15 cellular contexts compared by ENCODE assay signal in the genomic region with DNA sequence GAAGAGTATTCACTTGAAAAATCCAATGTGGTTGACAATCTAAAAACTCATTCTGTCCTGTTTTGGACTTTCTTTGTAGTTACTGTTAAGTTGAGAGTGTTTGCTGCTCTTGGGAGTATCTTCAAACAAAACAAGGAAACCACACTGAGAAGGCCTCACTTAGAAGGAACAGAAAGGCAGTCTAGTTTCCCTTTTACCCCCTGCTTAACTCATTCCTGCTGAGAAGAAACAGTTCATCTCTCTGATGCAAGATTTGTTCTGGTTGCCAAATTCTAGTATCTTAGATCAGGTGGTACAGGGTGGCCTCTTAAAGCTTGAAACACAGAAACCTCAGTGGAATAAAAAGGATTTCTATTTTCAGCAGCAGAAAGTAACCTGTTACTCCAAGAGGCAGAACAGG. TPM values are rescaled to one million over a fixed set of nuclear protein-coding genes. Genes with fewer than 3 reads are reported as not detected.
DNase-seq lines count a peak whose midpoint lies in the region; ATAC-seq and TF ChIP-seq lines count a peak whose summit lies in the region.
"Had no signal": no experiment of that assay in that cellular context is flagged by ENCODE, and none has a peak within 500 bp of the region (broad histone marks: within the 10 kb centered on the region; RNA-seq: fewer than 3 reads in every experiment).

No MANE protein-coding gene starts in this region.

- no peaks in the 10 kb centered on the region for H3K27me3 ChIP-seq in neural progenitor cell

- H3K27me3 Mint-ChIP-seq in activated CD8-positive, alpha-beta T cell treated with anti-CD3 and anti-CD28 coated beads for 36 hours: no peaks in the 10 kb centered on the region
- H3K27me3 Mint-ChIP-seq in activated CD8-positive, alpha-beta T cell treated with anti-CD3 and anti-CD28 coated beads, Interleukin-2, amount 10 ng/mL, durations not matched to agents 7 days and 5 days (ENCODE audit: low read depth): no peaks in the 10 kb centered on the region
- no peaks in the 10 kb centered on the region for H3K27me3 Mint-ChIP-seq in neural progenitor cell (ENCODE audit: insufficient read depth, low read depth)
- H3K27me3 Mint-ChIP-seq in natural killer cell treated with Interleukin-12 subunit alpha and Interleukin-12 subunit beta and Interleukin-15 and Interleukin-18, amount 100 ng/mL, for 72 hours: peaks cover 5 to 16% of the 10 kb centered on the region in 2 donors

- H3K27ac Mint-ChIP-seq in activated CD8-positive, alpha-beta T cell treated with anti-CD3 and anti-CD28 coated beads for 36 hours: no peak overlapping the region
- no peak overlapping the region for H3K27ac Mint-ChIP-seq in activated CD8-positive, alpha-beta T cell treated with anti-CD3 and anti-CD28 coated beads, Interleukin-2, amount 10 ng/mL, durations not matched to agents 7 days and 5 days
- H3K27ac Mint-ChIP-seq in neural progenitor cell: no peak overlapping the region
- H3K27ac Mint-ChIP-seq in natural killer cell treated with Interleukin-12 subunit alpha and Interleukin-12 subunit beta and Interleukin-15 and Interleukin-18, amount 100 ng/mL, for 72 hours: no peak overlapping the region

- no peaks in the 10 kb centered on the region for H3K79me2 ChIP-seq in neural progenitor cell (ENCODE audit: low read depth)

- no peak overlapping the region for H3K4me3 Mint-ChIP-seq in activated CD8-positive, alpha-beta T cell treated with anti-CD3 and anti-CD28 coated beads for 36 hours
- H3K4me3 Mint-ChIP-seq in activated CD8-positive, alpha-beta T cell treated with anti-CD3 and anti-CD28 coated beads, Interleukin-2, amount 10 ng/mL, durations not matched to agents 7 days and 5 days: no peak overlapping the region
- no peak overlapping the region for H3K4me3 Mint-ChIP-seq in neural progenitor cell
- no peak overlapping the region for H3K4me3 Mint-ChIP-seq in natural killer cell treated with Interleukin-12 subunit alpha and Interleukin-12 subunit beta and Interleukin-15 and Interleukin-18, amount 100 ng/mL, for 72 hours

- H3K9me3 ChIP-seq in neural progenitor cell (ENCODE audit: low read depth): no peaks in the 10 kb centered on the region

- no peak overlapping the region for H3K4me3 ChIP-seq in Jurkat, Clone E6-1 (ENCODE audit: low read length)
- H3K4me3 ChIP-seq in neural progenitor cell: no peak overlapping the region

- H3K9me3 Mint-ChIP-seq in activated CD8-positive, alpha-beta T cell treated with anti-CD3 and anti-CD28 coated beads for 36 hours: no peaks in the 10 kb centered on the region
- no peaks in the 10 kb centered on the region for H3K9me3 Mint-ChIP-seq in activated CD8-positive, alpha-beta T cell treated with anti-CD3 and anti-CD28 coated beads, Interleukin-2, amount 10 ng/mL, durations not matched to agents 7 days and 5 days (ENCODE audit: insufficient read depth)
- H3K9me3 Mint-ChIP-seq in neural progenitor cell: peaks cover 4% of the 10 kb centered on the region
- no peaks in the 10 kb centered on the region for H3K9me3 Mint-ChIP-seq in natural killer cell treated with Interleukin-12 subunit alpha and Interleukin-12 subunit beta and Interleukin-15 and Interleukin-18, amount 100 ng/mL, for 72 hours

- no peak overlapping the region for H3K9ac ChIP-seq in neural progenitor cell

- peaks cover 8% of the 10 kb centered on the region for H3K4me1 ChIP-seq in neural progenitor cell

- ATAC-seq in activated CD8-positive, alpha-beta T cell treated with anti-CD3 and anti-CD28 coated beads for 36 hours: peak; percentile 39
- no peak for ATAC-seq in activated CD8-positive, alpha-beta T cell treated with anti-CD3 and anti-CD28 coated beads, Interleukin-2, amount 10 ng/mL, durations not matched to agents 7 days and 5 days
- peak; percentile 91 for ATAC-seq in HG02678 (IDR thresholded peaks at IDR 0.05; ENCODE audit: unreplicated experiment)
- ATAC-seq in natural killer cell treated with Interleukin-12 subunit alpha and Interleukin-12 subunit beta and Interleukin-15 and Interleukin-18, amount 100 ng/mL, for 72 hours: no peak
- no peak for ATAC-seq in left lobe of liver

- peaks cover 5% of the 10 kb centered on the region for H3F3A ChIP-seq in neural progenitor cell (ENCODE audit: low read depth)

- peak overlapping the region; percentile 58 for H2AFZ ChIP-seq in neural progenitor cell (replicated peaks)

- H3K36me3 Mint-ChIP-seq in activated CD8-positive, alpha-beta T cell treated with anti-CD3 and anti-CD28 coated beads for 36 hours (ENCODE audit: low read depth): no peaks in the 10 kb centered on the region
- H3K36me3 Mint-ChIP-seq in activated CD8-positive, alpha-beta T cell treated with anti-CD3 and anti-CD28 coated beads, Interleukin-2, amount 10 ng/mL, durations not matched to agents 7 days and 5 days (ENCODE audit: low read depth): no peaks in the 10 kb centered on the region
- no peaks in the 10 kb centered on the region for H3K36me3 Mint-ChIP-seq in neural progenitor cell
- no peaks in the 10 kb centered on the region for H3K36me3 Mint-ChIP-seq in natural killer cell treated with Interleukin-12 subunit alpha and Interleukin-12 subunit beta and Interleukin-15 and Interleukin-18, amount 100 ng/mL, for 72 hours

- CTCF ChIA-PET in activated CD8-positive, alpha-beta T cell treated with anti-CD3 and anti-CD28 coated beads for 36 hours (lab: Charles Lee): no interaction called here
- CTCF ChIA-PET in activated CD8-positive, alpha-beta T cell treated with anti-CD3 and anti-CD28 coated beads, Interleukin-2, amount 10 ng/mL, durations not matched to agents 7 days and 5 days (lab: Charles Lee): no interaction called here

- no peak for TF ChIP-seq CTCF in activated CD8-positive, alpha-beta T cell treated with anti-CD3 and anti-CD28 coated beads for 36 hours (IDR thresholded peaks at IDR 0.05)
- TF ChIP-seq CTCF in neural progenitor cell (IDR thresholded peaks at IDR 0.05): no peak

- POLR2A ChIA-PET in activated CD8-positive, alpha-beta T cell treated with anti-CD3 and anti-CD28 coated beads for 36 hours (lab: Charles Lee): no interaction called here
- POLR2A ChIA-PET in activated CD8-positive, alpha-beta T cell treated with anti-CD3 and anti-CD28 coated beads, Interleukin-2, amount 10 ng/mL, durations not matched to agents 7 days and 5 days (lab: Charles Lee): no interaction called here

- H4K20me1 ChIP-seq in neural progenitor cell (ENCODE audit: low read depth): no peaks in the 10 kb centered on the region

- H3K4me1 Mint-ChIP-seq in activated CD8-positive, alpha-beta T cell treated with anti-CD3 and anti-CD28 coated beads for 36 hours (ENCODE audit: low read depth): no peaks in the 10 kb centered on the region
- no peaks in the 10 kb centered on the region for H3K4me1 Mint-ChIP-seq in activated CD8-positive, alpha-beta T cell treated with anti-CD3 and anti-CD28 coated beads, Interleukin-2, amount 10 ng/mL, durations not matched to agents 7 days and 5 days (ENCODE audit: low read depth)
- peaks cover 12% of the 10 kb centered on the region for H3K4me1 Mint-ChIP-seq in neural progenitor cell
- no peaks in the 10 kb centered on the region for H3K4me1 Mint-ChIP-seq in natural killer cell treated with Interleukin-12 subunit alpha and Interleukin-12 subunit beta and Interleukin-15 and Interleukin-18, amount 100 ng/mL, for 72 hours (ENCODE audit: low read depth in 2 of 2)

- no peaks in the 10 kb centered on the region for H3K36me3 ChIP-seq in neural progenitor cell

- H3K27ac ChIP-seq in neural progenitor cell: no peak overlapping the region

- DNase-seq in activated CD8-positive, alpha-beta T cell treated with anti-CD3 and anti-CD28 coated beads for 36 hours: no peak
- DNase-seq in activated CD8-positive, alpha-beta T cell treated with anti-CD3 and anti-CD28 coated beads, Interleukin-2, amount 10 ng/mL, durations not matched to agents 7 days and 5 days: no peak
- peak; percentile 25 for DNase-seq in Jurkat, Clone E6-1 (ENCODE audit: low read depth, low spot score)
- DNase-seq in neural progenitor cell (ENCODE audit: low spot score) (no peak), hippocampal formation (lab: John Stamatoyannopoulos, UW) (no peak), left lobe of liver (ENCODE audit: low spot score) (no peak)
- no peak for DNase-seq in natural killer cell treated with Interleukin-12 subunit alpha and Interleukin-12 subunit beta and Interleukin-15 and Interleukin-18, amount 100 ng/mL, for 72 hours (ENCODE audit: low spot score)
- DNase-seq: 8988T, NCI-H1092 treated with DMSO at 0.1 percent for 48 hours, NCI-H69, retina, T-helper 2 cell had no signal

- no peak overlapping the region for H3K4me2 ChIP-seq in neural progenitor cell

- intact Hi-C loops in activated CD8-positive, alpha-beta T cell treated with anti-CD3 and anti-CD28 coated beads for 36 hours (cut with micrococcal nuclease): no loop called here

RNA-seq across cellular contexts. Expression of a gene that starts 41.4 kb away (rescaled TPM):
- not detected for total RNA-seq in activated CD8-positive, alpha-beta T cell treated with anti-CD3 and anti-CD28 coated beads for 36 hours
- not detected for total RNA-seq in activated CD8-positive, alpha-beta T cell treated with anti-CD3 and anti-CD28 coated beads, Interleukin-2, amount 10 ng/mL, durations not matched to agents 7 days and 5 days
- not detected for polyA plus RNA-seq in Jurkat, Clone E6-1 (2012; ENCODE audit: insufficient read depth, insufficient read length)
- total RNA-seq in neural progenitor cell (ENCODE audit: low replicate concordance): 0.06 and 0.07 TPM in 2 replicates
- not detected for total RNA-seq in natural killer cell treated with Interleukin-12 subunit alpha and Interleukin-12 subunit beta and Interleukin-15 and Interleukin-18, amount 100 ng/mL, for 72 hours
- not detected for total RNA-seq in left lobe of liver
- total RNA-seq: mucosa of gallbladder, ureter had no signal

Comparison
In these comparisons a context has a peak if more than half of its experiments do, and no peak if none do; other contexts are left out.
1. ATAC-seq: peak in activated CD8-positive, alpha-beta T cell treated with anti-CD3 and anti-CD28 coated beads for 36 hours (single experiment) and HG02678 (single experiment); none in activated CD8-positive, alpha-beta T cell treated with anti-CD3 and anti-CD28 coated beads, Interleukin-2, amount 10 ng/mL, durations not matched to agents 7 days and 5 days (single experiment), natural killer cell treated with Interleukin-12 subunit alpha and Interleukin-12 subunit beta and Interleukin-15 and Interleukin-18, amount 100 ng/mL, for 72 hours (0 of 2) and left lobe of liver (single experiment).